7 cellular contexts compared by ENCODE assay signal in genomic region chr14:105684056-105684455, GRCh38.
A peak's percentile ranks its signal among the peaks of the same experiment; 100 is the strongest.
DNase-seq lines count a peak whose midpoint lies in the region; TF ChIP-seq lines count a peak whose summit lies in the region.
"Not testable (repeated sequence)": the region's sequence is repeated elsewhere in the genome, so short reads cannot be mapped to it uniquely, and the experiment has no call there.

No MANE protein-coding gene starts in this region.

- peak; percentile 28 for DNase-seq in GM12865 (ENCODE audit: low read depth)
- DNase-seq in OCI-LY7 (ENCODE audit: low spot score); activated CD4-positive, alpha-beta T cell treated with anti-CD3 and anti-CD28 coated beads, Interleukin-2, amount 10 ng/mL, durations not matched to agents 24 days and 14 days; spleen: not testable (repeated sequence)
- peak; percentile 24 for DNase-seq in activated T-cell treated with anti-CD3 and anti-CD28 coated beads, Interleukin-2, amount 50 U/mL, for 24 hours
- DNase-seq in endodermal cell, result peak; percentile 1
- DNase-seq in mesenteric fat pad (ENCODE audit: low spot score), result peak; percentile 47

- POLR2A ChIA-PET in OCI-LY7 (lab: Charles Lee), result not testable (repeated sequence)

- CTCF ChIA-PET in OCI-LY7 (lab: Charles Lee; ENCODE audit: unreplicated experiment), result not testable (repeated sequence)

- not testable (repeated sequence) for TF ChIP-seq CTCF in GM12865 (IDR thresholded peaks at IDR 0.05; ENCODE audit: insufficient read depth, low read depth, low read length, missing control alignments); OCI-LY7 (conservative IDR thresholded peaks at IDR 0.05; ENCODE audit: low read length); endodermal cell (conservative IDR thresholded peaks at IDR 0.05); spleen (IDR thresholded peaks at IDR 0.05 in 8 of 11, conservative IDR thresholded peaks at IDR 0.05 in 3 of 11)

- not testable (repeated sequence) for H3K79me2 ChIP-seq in OCI-LY7 (ENCODE audit: insufficient read depth, low read depth, low read length)

- not testable (repeated sequence) for H3K27me3 ChIP-seq in endodermal cell (ENCODE audit: control insufficient read depth, insufficient read depth, low read length, poor library complexity, severe bottlenecking); spleen (replicated peaks in 1 of 7)

- H3K4me1 Mint-ChIP-seq in activated CD4-positive, alpha-beta T cell treated with anti-CD3 and anti-CD28 coated beads, Interleukin-2, amount 10 ng/mL, durations not matched to agents 24 days and 14 days; activated T-cell treated with anti-CD3 and anti-CD28 coated beads, Interleukin-2, amount 50 U/mL, for 24 hours (ENCODE audit: low read depth); endodermal cell: not testable (repeated sequence)

- intact Hi-C loops in OCI-LY7 (cut with micrococcal nuclease; ENCODE audit: unreplicated experiment); activated CD4-positive, alpha-beta T cell treated with anti-CD3 and anti-CD28 coated beads, Interleukin-2, amount 10 ng/mL, durations not matched to agents 24 days and 14 days (cut with micrococcal nuclease): not testable (repeated sequence)
- intact Hi-C loops in spleen (cut with DNase I; ENCODE audit: low total_unique reads), result loop anchor here (10.0 kb wide), 1 partner anchor 251 kb away; no protein-coding TSS in a partner anchor

- not testable (repeated sequence) for H3K9me3 ChIP-seq in OCI-LY7 (ENCODE audit: low read length); spleen
- peaks cover 21% of the 10 kb centered on the region for H3K9me3 ChIP-seq in endodermal cell (ENCODE audit: control insufficient read depth, low read length)

- WGBS in endodermal cell (ENCODE audit: insufficient coverage in 1 of 2, insufficient read length in 1 of 2), 2 experiments, result 80% methylated on average over 2 to 11 of the region's 14 CpGs
- 68 to 73% (median 73%) methylated on average over 3 to 13 of the region's 14 CpGs for WGBS in spleen, 5 donors

- H3K27ac Mint-ChIP-seq in activated CD4-positive, alpha-beta T cell treated with anti-CD3 and anti-CD28 coated beads, Interleukin-2, amount 10 ng/mL, durations not matched to agents 24 days and 14 days, result peak overlapping the region; percentile 19
- H3K27ac Mint-ChIP-seq in activated T-cell treated with anti-CD3 and anti-CD28 coated beads, Interleukin-2, amount 50 U/mL, for 24 hours; endodermal cell: not testable (repeated sequence)

- H3K36me3 ChIP-seq in OCI-LY7 (ENCODE audit: insufficient read depth, low read length); endodermal cell (ENCODE audit: control insufficient read depth, insufficient read depth, low read length); spleen: not testable (repeated sequence)

- H3K27ac ChIP-seq in OCI-LY7 (ENCODE audit: low read depth, low read length, poor library complexity, severe bottlenecking) (peak overlapping the region; percentile 92), spleen (peak overlapping the region in 6 of 8 donors; percentile 54 to 90 (median 70))
- not testable (repeated sequence) for H3K27ac ChIP-seq in endodermal cell (ENCODE audit: low read depth, low read length)

- not testable (repeated sequence) for H3K9ac ChIP-seq in endodermal cell (ENCODE audit: extremely low read depth, low read length, poor library complexity, severe bottlenecking)

- H2AFZ ChIP-seq in OCI-LY7 (ENCODE audit: low read length), result not testable (repeated sequence)

- H3K4me2 ChIP-seq in OCI-LY7 (ENCODE audit: low read length), result peak overlapping the region; percentile 36

- H3K4me1 ChIP-seq in OCI-LY7 (ENCODE audit: insufficient read depth, low read length, poor library complexity, severe bottlenecking) (peaks cover 80% of the 10 kb centered on the region), spleen (peaks cover 0 to 11% (median 0%) of the 10 kb centered on the region in 6 donors)
- H3K4me1 ChIP-seq in endodermal cell (ENCODE audit: control insufficient read depth, insufficient read depth, low read length), result not testable (repeated sequence)

- not testable (repeated sequence) for H3K9me2 ChIP-seq in OCI-LY7 (ENCODE audit: insufficient read depth, low read length)

- not testable (repeated sequence) for H3K36me3 Mint-ChIP-seq in activated CD4-positive, alpha-beta T cell treated with anti-CD3 and anti-CD28 coated beads, Interleukin-2, amount 10 ng/mL, durations not matched to agents 24 days and 14 days (ENCODE audit: low read depth); activated T-cell treated with anti-CD3 and anti-CD28 coated beads, Interleukin-2, amount 50 U/mL, for 24 hours (ENCODE audit: low read depth)
- H3K36me3 Mint-ChIP-seq in endodermal cell (ENCODE audit: low read depth), result peaks cover 15% of the 10 kb centered on the region

- not testable (repeated sequence) for H3K4me3 Mint-ChIP-seq in activated CD4-positive, alpha-beta T cell treated with anti-CD3 and anti-CD28 coated beads, Interleukin-2, amount 10 ng/mL, durations not matched to agents 24 days and 14 days; activated T-cell treated with anti-CD3 and anti-CD28 coated beads, Interleukin-2, amount 50 U/mL, for 24 hours; endodermal cell

- not testable (repeated sequence) for H4K20me1 ChIP-seq in OCI-LY7 (ENCODE audit: insufficient read depth, low read length)

- H3K4me3 ChIP-seq in GM12865 (ENCODE audit: low read depth, low read length), result peak overlapping the region; percentile 60; the same call in 1 of the 2 replicates
- not testable (repeated sequence) for H3K4me3 ChIP-seq in OCI-LY7 (ENCODE audit: low read depth, low read length, poor library complexity, severe bottlenecking); endodermal cell (ENCODE audit: low read length); spleen

- not testable (repeated sequence) for H3K27me3 Mint-ChIP-seq in activated CD4-positive, alpha-beta T cell treated with anti-CD3 and anti-CD28 coated beads, Interleukin-2, amount 10 ng/mL, durations not matched to agents 24 days and 14 days; activated T-cell treated with anti-CD3 and anti-CD28 coated beads, Interleukin-2, amount 50 U/mL, for 24 hours; endodermal cell (ENCODE audit: insufficient read depth)

- BruUV-seq in OCI-LY7 (replicated peaks; lab: Mats Ljungman, UMichigan), result not testable (repeated sequence)

- TF ChIP-seq POLR2A in spleen (IDR thresholded peaks at IDR 0.05), result not testable (repeated sequence)

- H3K9me3 Mint-ChIP-seq in activated CD4-positive, alpha-beta T cell treated with anti-CD3 and anti-CD28 coated beads, Interleukin-2, amount 10 ng/mL, durations not matched to agents 24 days and 14 days; activated T-cell treated with anti-CD3 and anti-CD28 coated beads, Interleukin-2, amount 50 U/mL, for 24 hours: not testable (repeated sequence)
- H3K9me3 Mint-ChIP-seq in endodermal cell, result peaks cover 39% of the 10 kb centered on the region
